Comparison of ENCODE assay signal across 8 cellular contexts in the genomic region with DNA sequence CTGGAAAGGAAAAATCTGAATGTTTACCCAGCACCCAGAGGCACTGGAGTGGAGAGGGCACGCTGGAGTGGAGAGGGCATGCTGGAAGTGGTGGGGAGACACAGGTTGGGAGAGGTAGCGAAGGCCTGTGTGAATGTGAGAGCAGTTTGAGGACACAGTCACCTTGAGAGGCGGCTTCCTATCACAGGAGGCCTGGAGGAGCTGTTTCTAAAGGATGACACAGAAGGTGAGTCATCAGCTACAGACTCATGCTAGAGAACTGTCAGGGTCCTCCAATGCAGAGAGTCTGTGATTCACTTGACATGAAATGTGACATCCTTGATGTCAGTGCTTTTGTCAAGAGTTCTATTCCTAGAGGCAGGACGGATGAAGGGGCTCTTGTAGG. TPM values are rescaled to one million over a fixed set of nuclear protein-coding genes. Genes with fewer than 3 reads are reported as not detected.
A peak's percentile ranks its signal among the peaks of the same experiment; 100 is the strongest.
DNase-seq lines count a peak whose midpoint lies in the region; ATAC-seq, FAIRE-seq and TF ChIP-seq lines count a peak whose summit lies in the region.

No MANE protein-coding gene starts in this region.

- POLR2A ChIA-PET in RWPE1 (lab: Yijun Ruan, JAX; ENCODE audit: low non-redundant PET) (no interaction called here), endothelial cell of umbilical vein (lab: Charles Lee) (no interaction called here)

- H3K9me1 ChIP-seq in endothelial cell of umbilical vein (replicated peaks; ENCODE audit: control insufficient read depth, extremely low read depth, insufficient read depth, low read length): no peaks in the 10 kb centered on the region

- TF ChIP-seq CTCF in RWPE1 (conservative IDR thresholded peaks at IDR 0.05; ENCODE audit: low read depth): no peak
- no peak for TF ChIP-seq CTCF in endothelial cell of umbilical vein (IDR thresholded peaks at IDR 0.05; ENCODE audit: extremely low read depth in 1 of 2, insufficient read depth in 1 of 2, low read depth in 1 of 2, low read length in 2 of 2)
- TF ChIP-seq CTCF in spleen (IDR thresholded peaks at IDR 0.05 in 8 of 11, conservative IDR thresholded peaks at IDR 0.05 in 3 of 11): no peak

- H3K27me3 ChIP-seq in GM23248 (replicated peaks; ENCODE audit: insufficient read depth) (no peaks in the 10 kb centered on the region), endothelial cell of umbilical vein (ENCODE audit: control insufficient read depth in 2 of 2, insufficient read depth in 2 of 2, low read length in 2 of 2) (no peaks in the 10 kb centered on the region), rectal smooth muscle tissue (ENCODE audit: control insufficient read depth, insufficient read depth, low read length) (no peaks in the 10 kb centered on the region), spleen (replicated peaks in 1 of 7) (no peaks in the 10 kb centered on the region)

- in situ Hi-C loops in GM23248 (cut with MboI): no loop called here

- peaks cover 70% of the 10 kb centered on the region for H3K79me2 ChIP-seq in GM23248 (ENCODE audit: insufficient read depth)
- no peaks in the 10 kb centered on the region for H3K79me2 ChIP-seq in endothelial cell of umbilical vein (ENCODE audit: control insufficient read depth, insufficient read depth, low read length)

- dilution Hi-C loops in endothelial cell of umbilical vein (cut with MboI; ENCODE audit: extremely low pct_ligation_motif_present, low sequenced_read_pairs): loop anchor here (25.0 kb wide), 1 partner anchor 231 kb away; no protein-coding TSS in a partner anchor

- no TSS peak for BruUV-seq in endothelial cell of umbilical vein (replicated peaks; lab: Mats Ljungman, UMichigan)

- CTCF ChIA-PET in RWPE1 (lab: Yijun Ruan, JAX): interaction anchor here (0.7 to 1.3 kb wide), 2 partner anchors 11 to 101 kb away, joined by 3 read pairs; no protein-coding TSS in a partner anchor
- CTCF ChIA-PET in endothelial cell of umbilical vein (lab: Charles Lee): interaction anchor here (0.8 to 1.7 kb wide), 4 partner anchors 34 to 397 kb away, joined by 3 to 6 read pairs (median 4); no protein-coding TSS in a partner anchor

- intact Hi-C loops in endothelial cell of umbilical vein (cut with micrococcal nuclease): no loop called here
- intact Hi-C loops in spleen (cut with DNase I; ENCODE audit: low total_unique reads): no loop called here

- 28 to 31% methylated on average over 4 of the region's 4 CpGs for WGBS in GM23248 (ENCODE audit: low coverage in 1 of 2, low lambda C conversion rate in 2 of 2, missing lambda C conversion rate in 2 of 2), 2 experiments
- 82 to 93% (median 90%) methylated on average over 4 of the region's 4 CpGs for WGBS in spleen, 5 donors

- H3K27ac ChIP-seq in GM23248 (peak overlapping the region; percentile 68), RWPE1 (peak overlapping the region; percentile 79), endothelial cell of umbilical vein (ENCODE audit: insufficient read depth, low read depth, low read length) (no peak overlapping the region), rectal smooth muscle tissue (ENCODE audit: low read depth, low read length) (peak overlapping the region; percentile 65), spleen (no peak overlapping the region)

- TF ChIP-seq POLR2A in endothelial cell of umbilical vein (IDR thresholded peaks at IDR 0.05; ENCODE audit: low read depth, low read length) (no peak), spleen (IDR thresholded peaks at IDR 0.05) (no peak)

- peak; percentile 97 for DNase-seq in GM23248
- peak; percentile 87 for DNase-seq in RWPE1 (ENCODE audit: low spot score)
- DNase-seq in endothelial cell of umbilical vein (ENCODE audit: low read depth, low spot score): no peak
- no peak for DNase-seq in spleen
- no peak for DNase-seq in midbrain (lab: John Stamatoyannopoulos, UW)

- no peaks in the 10 kb centered on the region for H3K9me2 ChIP-seq in GM23248 (ENCODE audit: insufficient read depth)

- no peak overlapping the region for H3K4me3 ChIP-seq in GM23248
- no peak overlapping the region for H3K4me3 ChIP-seq in endothelial cell of umbilical vein (replicated peaks in 1 of 3; ENCODE audit: insufficient read depth in 1 of 3, low read depth in 1 of 3, low read length in 3 of 3)
- no peak overlapping the region for H3K4me3 ChIP-seq in rectal smooth muscle tissue (ENCODE audit: low read length)
- no peak overlapping the region for H3K4me3 ChIP-seq in spleen

- H3K9me3 ChIP-seq in GM23248 (ENCODE audit: low read depth) (no peaks in the 10 kb centered on the region), endothelial cell of umbilical vein (replicated peaks; ENCODE audit: control insufficient read depth, insufficient read depth, low read length) (no peaks in the 10 kb centered on the region), spleen (no peaks in the 10 kb centered on the region)

- H3K4me2 ChIP-seq in GM23248 (ENCODE audit: unreplicated experiment) (peak overlapping the region; percentile 42), endothelial cell of umbilical vein (ENCODE audit: insufficient read depth, low read length) (no peak overlapping the region)

- peaks cover 15% of the 10 kb centered on the region for H3K4me1 ChIP-seq in GM23248 (ENCODE audit: insufficient read depth)
- no peaks in the 10 kb centered on the region for H3K4me1 ChIP-seq in endothelial cell of umbilical vein (ENCODE audit: control insufficient read depth, extremely low read depth, insufficient read depth, low read length)
- H3K4me1 ChIP-seq in rectal smooth muscle tissue (ENCODE audit: control insufficient read depth, insufficient read depth, low read length): peaks cover 15% of the 10 kb centered on the region
- H3K4me1 ChIP-seq in spleen: peaks cover 0 to 27% (median 8%) of the 10 kb centered on the region in 6 donors

- H3K36me3 ChIP-seq in GM23248 (ENCODE audit: low read depth) (no peaks in the 10 kb centered on the region), endothelial cell of umbilical vein (ENCODE audit: control insufficient read depth in 2 of 2, extremely low read depth in 1 of 2, insufficient read depth in 2 of 2, low read length in 2 of 2) (peaks cover 0 to 14% of the 10 kb centered on the region in 2 experiments), rectal smooth muscle tissue (ENCODE audit: control insufficient read depth, insufficient read depth, low read length) (peaks cover 4% of the 10 kb centered on the region), spleen (peaks cover 0 to 98% (median 11%) of the 10 kb centered on the region in 6 donors)

- ATAC-seq in HG02938 (IDR thresholded peaks at IDR 0.05; ENCODE audit: unreplicated experiment) (no peak), HG03108 (IDR thresholded peaks at IDR 0.05; ENCODE audit: unreplicated experiment) (no peak)

- H2AFZ ChIP-seq in GM23248 (no peak overlapping the region), endothelial cell of umbilical vein (ENCODE audit: low read depth, low read length) (no peak overlapping the region)

- H3K9ac ChIP-seq in GM23248: peak overlapping the region; percentile 21
- H3K9ac ChIP-seq in endothelial cell of umbilical vein (replicated peaks; ENCODE audit: extremely low read depth, insufficient read depth, low read length): no peak overlapping the region
- H3K9ac ChIP-seq in rectal smooth muscle tissue (ENCODE audit: low read length): no peak overlapping the region

- H3F3A ChIP-seq in GM23248 (ENCODE audit: insufficient read depth): peaks cover 29% of the 10 kb centered on the region

- H4K20me1 ChIP-seq in GM23248 (ENCODE audit: insufficient read depth): peaks cover 16% of the 10 kb centered on the region; the same call in 1 of the 2 replicates
- H4K20me1 ChIP-seq in endothelial cell of umbilical vein (replicated peaks; ENCODE audit: control insufficient read depth, extremely low read depth, insufficient read depth, low read length): no peaks in the 10 kb centered on the region

- FAIRE-seq in endothelial cell of umbilical vein (lab: Jason Lieb, UNC): no peak

RNA-seq across cellular contexts. Expression of a gene that starts 13.8 kb away (rescaled TPM):
- total RNA-seq in GM23248 (2014; rRNA removed; shearing (Covaris generic)): 0.76 TPM in 1 of 2 replicates, not detected in the other
- polyA plus RNA-seq in GM23248 (2016; fragmentation: Nextera tagmentation; extraction: Ambion mirVana) (3.8 and 7.4 TPM in 2 replicates), endothelial cell of umbilical vein (1.1 TPM in 2 replicates), spleen (10 to 100 TPM in 1 of 3 donors, 1 to 10 TPM in 2; 2.7 to 10.3 (median 4.8) TPM)
- total RNA-seq in endothelial cell of umbilical vein (1.0 and 1.8 TPM in 2 replicates), spleen (1 to 10 TPM; 2.0 to 8.5 (median 4.6) TPM)
- 0.53 and 0.76 TPM in 2 replicates for polyA plus RNA-seq in endothelial cell of umbilical vein (2011; cell fraction: cytosol; rRNA removed)
- polyA plus RNA-seq in endothelial cell of umbilical vein (2011; cell fraction: nucleus; rRNA removed): 3.8 and 4.2 TPM in 2 replicates
- polyA plus RNA-seq in endothelial cell of umbilical vein (2012): 0.38 and 0.68 TPM in 2 replicates
- 0.66 and 2.1 TPM in 2 replicates for polyA minus RNA-seq in endothelial cell of umbilical vein
- 0.82 TPM for polyA minus RNA-seq in endothelial cell of umbilical vein (2011; cell fraction: cytosol; rRNA and poly(A)+ RNA removed)
- polyA minus RNA-seq in endothelial cell of umbilical vein (2011; cell fraction: nucleus; rRNA and poly(A)+ RNA removed): 0.38 and 0.58 TPM in 2 replicates

RNA-seq across cellular contexts. Expression of a gene that starts 18.8 kb away (rescaled TPM):
- total RNA-seq in GM23248 (2014; rRNA removed; shearing (Covaris generic)): 18.9 and 24.8 TPM in 2 replicates
- 49.8 and 55.1 TPM in 2 replicates for polyA plus RNA-seq in GM23248 (2016; fragmentation: Nextera tagmentation; extraction: Ambion mirVana)
- 32.7 and 40.8 TPM in 2 replicates for total RNA-seq in endothelial cell of umbilical vein
- polyA plus RNA-seq in endothelial cell of umbilical vein: 54.7 and 80.3 TPM in 2 replicates
- polyA plus RNA-seq in endothelial cell of umbilical vein (2011; cell fraction: cytosol; rRNA removed): 25.2 and 32.1 TPM in 2 replicates
- 17.1 and 17.2 TPM in 2 replicates for polyA plus RNA-seq in endothelial cell of umbilical vein (2011; cell fraction: nucleus; rRNA removed)
- 30.4 and 39.7 TPM in 2 replicates for polyA plus RNA-seq in endothelial cell of umbilical vein (2012)
- 12.6 and 15.7 TPM in 2 replicates for polyA minus RNA-seq in endothelial cell of umbilical vein
- 31.6 TPM for polyA minus RNA-seq in endothelial cell of umbilical vein (2011; cell fraction: cytosol; rRNA and poly(A)+ RNA removed)
- 5.0 and 10.8 TPM in 2 replicates for polyA minus RNA-seq in endothelial cell of umbilical vein (2011; cell fraction: nucleus; rRNA and poly(A)+ RNA removed)
- total RNA-seq in spleen: 100 to 1,000 TPM in 6 of 7 donors, 10 to 100 TPM in 1; 80.3 to 152 (median 128) TPM
- 100 to 1,000 TPM; 207 to 236 (median 236) TPM for polyA plus RNA-seq in spleen

RNA-seq across cellular contexts. Expression of a gene that starts 24.8 kb away (rescaled TPM):
- 8.1 and 11.5 TPM in 2 replicates for total RNA-seq in GM23248 (2014; rRNA removed; shearing (Covaris generic))
- 22.7 and 23.6 TPM in 2 replicates for polyA plus RNA-seq in GM23248 (2016; fragmentation: Nextera tagmentation; extraction: Ambion mirVana)
- 25.9 and 27.0 TPM in 2 replicates for total RNA-seq in endothelial cell of umbilical vein
- 42.6 and 48.8 TPM in 2 replicates for polyA plus RNA-seq in endothelial cell of umbilical vein
- polyA plus RNA-seq in endothelial cell of umbilical vein (2011; cell fraction: cytosol; rRNA removed): 24.7 and 30.9 TPM in 2 replicates
- 23.8 and 24.8 TPM in 2 replicates for polyA plus RNA-seq in endothelial cell of umbilical vein (2011; cell fraction: nucleus; rRNA removed)
- 25.3 and 32.0 TPM in 2 replicates for polyA plus RNA-seq in endothelial cell of umbilical vein (2012)
- polyA minus RNA-seq in endothelial cell of umbilical vein: 42.2 and 47.8 TPM in 2 replicates
- 12.0 TPM for polyA minus RNA-seq in endothelial cell of umbilical vein (2011; cell fraction: cytosol; rRNA and poly(A)+ RNA removed)
- polyA minus RNA-seq in endothelial cell of umbilical vein (2011; cell fraction: nucleus; rRNA and poly(A)+ RNA removed): 21.9 and 25.9 TPM in 2 replicates
- total RNA-seq in spleen: 10 to 100 TPM; 13.0 to 31.3 (median 26.0) TPM
- polyA plus RNA-seq in spleen: 10 to 100 TPM in 1 of 3 donors, 1 to 10 TPM in 2; 5.0 to 16.2 (median 6.8) TPM

RNA-seq across cellular contexts. Expression of a gene that starts 26.1 kb away (rescaled TPM):
- 15.9 and 19.1 TPM in 2 replicates for total RNA-seq in GM23248 (2014; rRNA removed; shearing (Covaris generic))
- polyA plus RNA-seq in GM23248 (2016; fragmentation: Nextera tagmentation; extraction: Ambion mirVana): 5.3 and 5.4 TPM in 2 replicates
- 44.9 and 46.1 TPM in 2 replicates for total RNA-seq in endothelial cell of umbilical vein
- 22.6 and 32.5 TPM in 2 replicates for polyA plus RNA-seq in endothelial cell of umbilical vein
- polyA plus RNA-seq in endothelial cell of umbilical vein (2011; cell fraction: cytosol; rRNA removed): 6.1 and 6.9 TPM in 2 replicates
- 115 and 136 TPM in 2 replicates for polyA plus RNA-seq in endothelial cell of umbilical vein (2011; cell fraction: nucleus; rRNA removed)
- polyA plus RNA-seq in endothelial cell of umbilical vein (2012): 18.8 and 26.0 TPM in 2 replicates
- 9.0 and 15.1 TPM in 2 replicates for polyA minus RNA-seq in endothelial cell of umbilical vein
- polyA minus RNA-seq in endothelial cell of umbilical vein (2011; cell fraction: cytosol; rRNA and poly(A)+ RNA removed): 4.1 TPM
- 18.0 and 27.6 TPM in 2 replicates for polyA minus RNA-seq in endothelial cell of umbilical vein (2011; cell fraction: nucleus; rRNA and poly(A)+ RNA removed)
- total RNA-seq in spleen: 10 to 100 TPM in 5 of 7 donors, 1 to 10 TPM in 2; 5.2 to 28.5 (median 13.7) TPM
- polyA plus RNA-seq in spleen: 10 to 100 TPM in 2 of 3 donors, 1 to 10 TPM in 1; 8.5 to 51.6 (median 40.2) TPM

RNA-seq across cellular contexts. Expression of a gene that starts 33.2 kb away (rescaled TPM):
- total RNA-seq in GM23248 (2014; rRNA removed; shearing (Covaris generic)): not detected in 2 replicates
- not detected in 2 replicates for polyA plus RNA-seq in GM23248 (2016; fragmentation: Nextera tagmentation; extraction: Ambion mirVana)
- not detected in 2 replicates for total RNA-seq in endothelial cell of umbilical vein
- 0.37 and 1.0 TPM in 2 replicates for polyA plus RNA-seq in endothelial cell of umbilical vein
- 0.11 TPM in 1 of 2 replicates, not detected in the other for polyA plus RNA-seq in endothelial cell of umbilical vein (2011; cell fraction: cytosol; rRNA removed)
- 0.87 and 1.9 TPM in 2 replicates for polyA plus RNA-seq in endothelial cell of umbilical vein (2011; cell fraction: nucleus; rRNA removed)
- polyA plus RNA-seq in endothelial cell of umbilical vein (2012): 0.36 and 0.44 TPM in 2 replicates
- 0.49 TPM in 1 of 2 replicates, not detected in the other for polyA minus RNA-seq in endothelial cell of umbilical vein
- polyA minus RNA-seq in endothelial cell of umbilical vein (2011; cell fraction: cytosol; rRNA and poly(A)+ RNA removed): not detected
- polyA minus RNA-seq in endothelial cell of umbilical vein (2011; cell fraction: nucleus; rRNA and poly(A)+ RNA removed): not detected in 2 replicates
- total RNA-seq in spleen: 1 to 10 TPM in 3 of 7 donors, under 1 TPM in 2, not detected in 2; 0.60 to 6.2 (median 1.2) TPM
- 1 to 10 TPM; 2.5 to 4.4 (median 3.4) TPM for polyA plus RNA-seq in spleen

Comparison
In these comparisons a context has a peak if more than half of its experiments do, and no peak if none do; other contexts are left out.
1. DNase-seq: peak in GM23248 (single experiment) and RWPE1 (single experiment); none in endothelial cell of umbilical vein (single experiment), spleen (single experiment) and midbrain (single experiment).
2. H3K27ac ChIP-seq: peak in GM23248 (single experiment), RWPE1 (single experiment) and rectal smooth muscle tissue (single experiment); none in endothelial cell of umbilical vein (single experiment) and spleen (0 of 8).